In genomic region chr16:53219795-53220194, GRCh38 we compare ENCODE assay signal across 8 cellular contexts.
DNase-seq lines count a peak whose midpoint lies in the region; ATAC-seq and TF ChIP-seq lines count a peak whose summit lies in the region.

No MANE protein-coding gene starts in this region.

- H3K4me1 ChIP-seq in DOHH2 (ENCODE audit: control insufficient read depth, low read length), result peaks cover 53% of the 10 kb centered on the region
- no peaks in the 10 kb centered on the region for H3K4me1 ChIP-seq in colonic mucosa
- H3K4me1 ChIP-seq in mucosa of descending colon (ENCODE audit: low read depth), result no peaks in the 10 kb centered on the region

- no peaks in the 10 kb centered on the region for H3K9me2 ChIP-seq in DOHH2 (replicated peaks; ENCODE audit: control insufficient read depth, low read length)

- peaks cover 64% of the 10 kb centered on the region for H3K79me2 ChIP-seq in DOHH2 (ENCODE audit: control insufficient read depth, low read length)

- intact Hi-C loops in colonic mucosa (cut with DNase I), result no loop called here
- intact Hi-C loops in mucosa of descending colon (cut with DNase I, micrococcal nuclease), result no loop called here

- peaks cover 3% of the 10 kb centered on the region; the same call in 1 of the 2 replicates for H4K20me1 ChIP-seq in DOHH2 (ENCODE audit: control insufficient read depth, insufficient read depth, low read depth, low read length)

- H3K4me3 ChIP-seq in DOHH2 (ENCODE audit: low read length), result peak overlapping the region; percentile 27
- no peak overlapping the region for H3K4me3 ChIP-seq in colonic mucosa
- no peak overlapping the region for H3K4me3 ChIP-seq in mucosa of descending colon

- TF ChIP-seq CTCF in DOHH2 (IDR thresholded peaks at IDR 0.05; ENCODE audit: low read depth, low read length, poor library complexity, severe bottlenecking), result no peak
- no peak for TF ChIP-seq CTCF in colonic mucosa (IDR thresholded peaks at IDR 0.05)
- no peak for TF ChIP-seq CTCF in mucosa of descending colon (IDR thresholded peaks at IDR 0.05)

- peak overlapping the region; percentile 50 for H3K4me2 ChIP-seq in DOHH2 (ENCODE audit: low read length)

- H3K9ac ChIP-seq in colonic mucosa (ENCODE audit: low read depth in 2 of 2, low read length in 2 of 2), result no peak overlapping the region

- H3K9me3 ChIP-seq in DOHH2 (ENCODE audit: control insufficient read depth, insufficient read depth, low read length), result no peaks in the 10 kb centered on the region
- no peaks in the 10 kb centered on the region for H3K9me3 ChIP-seq in colonic mucosa
- no peaks in the 10 kb centered on the region for H3K9me3 ChIP-seq in mucosa of descending colon

- H3K36me3 ChIP-seq in DOHH2 (ENCODE audit: control insufficient read depth, low read length) (peaks cover 32% of the 10 kb centered on the region), colonic mucosa (no peaks in the 10 kb centered on the region), mucosa of descending colon (ENCODE audit: low read depth) (no peaks in the 10 kb centered on the region)

- no peaks in the 10 kb centered on the region for H3K27me3 ChIP-seq in DOHH2 (ENCODE audit: control insufficient read depth, low read length)
- no peaks in the 10 kb centered on the region for H3K27me3 ChIP-seq in colonic mucosa

- peaks cover 23% of the 10 kb centered on the region for H3F3A ChIP-seq in DOHH2 (ENCODE audit: control insufficient read depth, insufficient read depth)

- no peak for DNase-seq in colonic mucosa
- no peak for DNase-seq in mucosa of descending colon
- no peak for DNase-seq in SHP77 (lab: John Stamatoyannopoulos, UW)
- no peak for DNase-seq in A172 (ENCODE audit: low spot score)
- no peak for DNase-seq in NCI-H1105 (lab: John Stamatoyannopoulos, UW)

- peak; percentile 50 for ATAC-seq in HG03354 (IDR thresholded peaks at IDR 0.05; ENCODE audit: poor library complexity, severe bottlenecking, unreplicated experiment)
- ATAC-seq in mucosa of descending colon, result peak; percentile 61
- no peak for ATAC-seq in GM21737 (IDR thresholded peaks at IDR 0.05; ENCODE audit: unreplicated experiment)

- peak overlapping the region; percentile 59 for H3K27ac ChIP-seq in DOHH2 (ENCODE audit: low read depth, low read length)
- H3K27ac ChIP-seq in colonic mucosa, result peak overlapping the region; percentile 3
